Comparison of ENCODE assay signal across 23 cellular contexts in genomic region chr10:122796796-122797195, GRCh38.
"Had no signal": no experiment of that assay in that cellular context is flagged by ENCODE, and none has a peak within 500 bp of the region (broad histone marks: within the 10 kb centered on the region; RNA-seq: fewer than 3 reads in every experiment).

No MANE protein-coding gene starts in this region.

- H3K4me2 ChIP-seq: KMS-11 had no signal

- H3K4me3 ChIP-seq: K562, SJSA1, SK-N-MC had no signal

- H3K36me3 ChIP-seq: SJSA1 had no signal

- H3K27ac Mint-ChIP-seq: IgD-negative memory B cell had no signal

- H3K4me1 ChIP-seq: SJSA1 had no signal

- H3K27me3 ChIP-seq: SJSA1 had no signal

- H3K27ac ChIP-seq: HL-60, KMS-11, SJSA1, SK-N-MC had no signal

- ATAC-seq: K562 had no signal

- DNase-seq: Kasumi-1, MM.1S, NCI-H1092 treated with DMSO at 0.1 percent for 48 hours, NCI-H1436, NCI-H187, NCI-H2029, NCI-H2081 treated with DMSO at 0.1 percent for 48 hours, NCI-H2171, NCI-H226, NCI-H446, NCI-H510A, NCI-H524 treated with DMSO at 0.1 percent for 48 hours, NCI-H69, NCI-H774, Right ventricle myocardium superior, RPMI8226, SIG-M5 had no signal

- H3K4me3 Mint-ChIP-seq: IgD-negative memory B cell had no signal
